15 cellular contexts compared by ENCODE assay signal in genomic region chr5:109404428-109404960, GRCh38.
"Had no signal": no experiment of that assay in that cellular context is flagged by ENCODE, and none has a peak within 500 bp of the region (broad histone marks: within the 10 kb centered on the region; RNA-seq: fewer than 3 reads in every experiment).

No MANE protein-coding gene starts in this region.

- H3K27me3 Mint-ChIP-seq: activated T-cell treated with anti-CD3 and anti-CD28 coated beads, Interleukin-2, amount 50 U/mL, for 24 hours had no signal

- H2AFZ ChIP-seq: parathyroid adenoma had no signal

- H3K4me2 ChIP-seq: SK-N-SH had no signal

- H3K27me3 ChIP-seq: gastroesophageal sphincter, tibial nerve had no signal

- H3K9ac ChIP-seq: parathyroid adenoma, SK-N-SH had no signal

- H3K9me3 Mint-ChIP-seq: activated T-cell treated with anti-CD3 and anti-CD28 coated beads, Interleukin-2, amount 50 U/mL, for 24 hours; T-helper 1 cell treated with Interleukin-12 subunit alpha and Interleukin-12 subunit beta and Interleukin-4 antibody, amounts not matched to agents 30 μg/mL and 1 μg/mL, for 36 hours had no signal

- H3K36me3 ChIP-seq: gastroesophageal sphincter had no signal

- DNase-seq: activated CD4-positive, alpha-beta T cell treated with anti-CD3 and anti-CD28 coated beads, Interleukin-2, amount 50 U/mL, for 1 hour; activated CD4-positive, CD25-positive, alpha-beta regulatory T cell; activated effector memory CD4-positive, alpha-beta T cell treated with anti-CD3 and anti-CD28 coated beads, Interleukin-2, amount 50 U/mL, for 16 hours; activated T-cell treated with anti-CD3 and anti-CD28 coated beads, Interleukin-2, amount 50 U/mL, for 24 hours; effector CD8-positive, alpha-beta T cell; kidney; left ventricle myocardium inferior; mesendoderm; SK-N-SH; stimulated activated CD4-positive, alpha-beta T cell treated with anti-CD3 and anti-CD28 coated beads, Interleukin-4, amount 100 ng/mL, for 4 hours had no signal

- H3K27ac ChIP-seq: coronary artery, left ventricle myocardium inferior, parathyroid adenoma, tibial nerve had no signal

- H3K4me3 ChIP-seq: coronary artery, gastroesophageal sphincter, left ventricle myocardium inferior, tibial nerve had no signal

- H3K4me3 Mint-ChIP-seq: activated T-cell treated with anti-CD3 and anti-CD28 coated beads, Interleukin-2, amount 50 U/mL, for 24 hours; T-helper 1 cell treated with Interleukin-12 subunit alpha and Interleukin-12 subunit beta and Interleukin-4 antibody, amounts not matched to agents 30 μg/mL and 1 μg/mL, for 36 hours had no signal

- H3K27ac Mint-ChIP-seq: T-helper 1 cell treated with Interleukin-12 subunit alpha and Interleukin-12 subunit beta and Interleukin-4 antibody, amounts not matched to agents 30 μg/mL and 1 μg/mL, for 36 hours had no signal

- H3K9me3 ChIP-seq: gastroesophageal sphincter, SK-N-SH, tibial nerve had no signal

- ATAC-seq: gastroesophageal sphincter had no signal
